In the genomic region with DNA sequence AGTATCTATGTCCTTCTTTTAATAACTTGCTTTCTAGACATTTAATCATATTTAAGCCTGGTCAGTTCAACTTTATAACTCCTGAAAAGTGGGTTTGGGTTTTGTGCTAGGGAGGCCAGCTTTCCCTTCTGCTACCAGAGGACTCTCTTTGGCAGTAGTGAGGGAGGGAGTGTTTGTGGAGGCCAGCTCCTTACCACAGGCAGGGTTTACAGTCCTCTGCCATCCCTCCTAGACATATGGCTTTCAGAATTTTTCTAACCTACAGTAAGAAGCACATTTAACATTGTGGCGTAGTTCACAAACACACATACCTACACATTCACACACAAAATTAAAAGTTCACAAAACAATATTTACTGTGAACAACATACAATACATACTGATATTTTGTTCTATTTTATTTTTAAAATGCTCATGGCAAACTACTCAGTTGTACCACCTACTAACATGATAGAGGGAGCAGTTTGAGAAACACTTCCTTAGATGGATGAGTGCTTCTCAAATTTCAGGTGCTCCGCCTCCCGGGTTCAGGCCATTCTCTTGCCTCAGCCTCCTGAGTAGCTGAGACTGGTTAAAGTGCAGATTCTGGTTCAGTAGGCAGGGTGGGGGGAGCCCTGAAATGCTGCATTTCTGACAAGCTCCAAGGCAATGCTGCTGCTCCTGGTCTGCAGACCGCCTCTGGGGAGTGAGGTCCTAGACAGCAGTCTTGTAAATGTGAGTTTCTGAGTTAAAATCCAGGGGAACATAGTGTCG, we compare ENCODE assay signal across 13 cellular contexts.
DNase-seq lines count a peak whose midpoint lies in the region; ATAC-seq and TF ChIP-seq lines count a peak whose summit lies in the region.
"Had no signal": no experiment of that assay in that cellular context is flagged by ENCODE, and none has a peak within 500 bp of the region (broad histone marks: within the 10 kb centered on the region; RNA-seq: fewer than 3 reads in every experiment).

No MANE protein-coding gene starts in this region.

- no peaks in the 10 kb centered on the region for H3K79me2 ChIP-seq in Loucy (ENCODE audit: insufficient read depth, low read length)

- H3K4me2 ChIP-seq in Loucy (ENCODE audit: low read depth, low read length, poor library complexity, severe bottlenecking), result peak overlapping the region; percentile 44
- H3K4me2 ChIP-seq: smooth muscle cell had no signal

- H2AFZ ChIP-seq in Loucy (ENCODE audit: low read length), result peak overlapping the region; percentile 55; the same call in 1 of the 2 replicates

- peaks cover 13% of the 10 kb centered on the region for H3K4me1 ChIP-seq in Loucy (ENCODE audit: insufficient read depth, low read length, poor library complexity, severe bottlenecking)
- H3K4me1 ChIP-seq in endodermal cell (ENCODE audit: control insufficient read depth, insufficient read depth, low read length), result no peaks in the 10 kb centered on the region

- DNase-seq in EH (ENCODE audit: low read depth), result peak; percentile 53
- peak; percentile 83 for DNase-seq in endodermal cell
- DNase-seq in nephron progenitor cell, result peak; percentile 54
- no peak for DNase-seq in NCI-H82 (lab: John Stamatoyannopoulos, UW)
- DNase-seq in activated CD8-positive, alpha-beta memory T cell treated with anti-CD3 and anti-CD28 coated beads, Interleukin-2, amount 50 U/mL, for 48 hours, result no peak
- DNase-seq: heart right ventricle, Peyer's patch, T1000 had no signal

- WGBS in endodermal cell (ENCODE audit: insufficient coverage in 1 of 2, insufficient read length in 1 of 2), 2 experiments, result 54 to 78% methylated on average over 3 to 5 of the region's 5 CpGs

- H3K36me3 ChIP-seq in Loucy (ENCODE audit: insufficient read depth, low read length) (peaks cover 37% of the 10 kb centered on the region; the same call in 1 of the 2 replicates), endodermal cell (ENCODE audit: control insufficient read depth, insufficient read depth, low read length) (peaks cover 43% of the 10 kb centered on the region)

- no peak overlapping the region for H3K4me3 Mint-ChIP-seq in endodermal cell
- peak overlapping the region; percentile 8 for H3K4me3 Mint-ChIP-seq in nephron progenitor cell
- H3K4me3 Mint-ChIP-seq: activated naive CD8-positive, alpha-beta T cell had no signal

- no peak for TF ChIP-seq CTCF in Loucy (conservative IDR thresholded peaks at IDR 0.05; ENCODE audit: low read length)
- peak; percentile 30 for TF ChIP-seq CTCF in endodermal cell (conservative IDR thresholded peaks at IDR 0.05)
- TF ChIP-seq CTCF in nephron progenitor cell (IDR thresholded peaks at IDR 0.05), result no peak

- H3F3A ChIP-seq in Loucy (ENCODE audit: low read depth), result no peaks in the 10 kb centered on the region

- no peak overlapping the region for H3K4me3 ChIP-seq in Loucy (ENCODE audit: low read length, poor library complexity, severe bottlenecking)
- no peak overlapping the region for H3K4me3 ChIP-seq in endodermal cell (ENCODE audit: low read length)
- H3K4me3 ChIP-seq: heart right ventricle, Peyer's patch, smooth muscle cell had no signal

- no peaks in the 10 kb centered on the region for H3K9me3 Mint-ChIP-seq in endodermal cell
- no peaks in the 10 kb centered on the region for H3K9me3 Mint-ChIP-seq in nephron progenitor cell

- H3K9ac ChIP-seq in Loucy (ENCODE audit: low read depth, low read length, poor library complexity, severe bottlenecking), result peak overlapping the region; percentile 10
- H3K9ac ChIP-seq in endodermal cell (ENCODE audit: extremely low read depth, low read length, poor library complexity, severe bottlenecking), result no peak overlapping the region

- ATAC-seq in HG03571 (IDR thresholded peaks at IDR 0.05; ENCODE audit: unreplicated experiment) (no peak), GM19452 (IDR thresholded peaks at IDR 0.05; ENCODE audit: unreplicated experiment) (no peak)
- ATAC-seq: heart right ventricle had no signal

- no peaks in the 10 kb centered on the region for H3K27me3 Mint-ChIP-seq in endodermal cell (ENCODE audit: insufficient read depth)
- peaks cover 3% of the 10 kb centered on the region for H3K27me3 Mint-ChIP-seq in nephron progenitor cell (ENCODE audit: low read depth, poor library complexity)
- H3K27me3 Mint-ChIP-seq: activated naive CD8-positive, alpha-beta T cell had no signal

- H4K20me1 ChIP-seq in Loucy (ENCODE audit: insufficient read depth, low read length, poor library complexity, severe bottlenecking), result no peaks in the 10 kb centered on the region

- H3K27ac Mint-ChIP-seq in endodermal cell (no peak overlapping the region), nephron progenitor cell (peak overlapping the region; percentile 81)

- no peaks in the 10 kb centered on the region for H3K9me2 ChIP-seq in Loucy (replicated peaks; ENCODE audit: low read depth, low read length)

- H3K27me3 ChIP-seq in Loucy (ENCODE audit: insufficient read depth, low read length, poor library complexity, severe bottlenecking) (no peaks in the 10 kb centered on the region), endodermal cell (ENCODE audit: control insufficient read depth, insufficient read depth, low read length, poor library complexity, severe bottlenecking) (no peaks in the 10 kb centered on the region)
- H3K27me3 ChIP-seq: heart right ventricle, Peyer's patch had no signal

- peaks cover 41% of the 10 kb centered on the region for H3K36me3 Mint-ChIP-seq in endodermal cell (ENCODE audit: low read depth)
- peaks cover 43% of the 10 kb centered on the region for H3K36me3 Mint-ChIP-seq in nephron progenitor cell (ENCODE audit: low read depth)

- H3K9me3 ChIP-seq in Loucy (ENCODE audit: insufficient read depth, low read depth, low read length) (no peaks in the 10 kb centered on the region), endodermal cell (ENCODE audit: control insufficient read depth, low read length) (no peaks in the 10 kb centered on the region)
- H3K9me3 ChIP-seq: heart right ventricle, Peyer's patch had no signal

- peak overlapping the region; percentile 4 for H3K27ac ChIP-seq in endodermal cell (ENCODE audit: low read depth, low read length)
- H3K27ac ChIP-seq: heart right ventricle, Peyer's patch had no signal

- H3K4me1 Mint-ChIP-seq in endodermal cell (peaks cover 2% of the 10 kb centered on the region), nephron progenitor cell (peaks cover 65% of the 10 kb centered on the region)

Comparison
In these comparisons a context has a peak if more than half of its experiments do, and no peak if none do; other contexts are left out.
1. DNase-seq: peak in EH (single experiment), endodermal cell (single experiment) and nephron progenitor cell (single experiment); none in NCI-H82 (single experiment) and activated CD8-positive, alpha-beta memory T cell treated with anti-CD3 and anti-CD28 coated beads, Interleukin-2, amount 50 U/mL, for 48 hours (single experiment).